Comparison of ENCODE assay signal across 14 cellular contexts in genomic region chr7:64997927-64998391, GRCh38. TPM values are rescaled to one million over a fixed set of nuclear protein-coding genes. Genes with fewer than 3 reads are reported as not detected.
DNase-seq lines count a peak whose midpoint lies in the region; ATAC-seq, FAIRE-seq and TF ChIP-seq lines count a peak whose summit lies in the region.
"Had no signal": no experiment of that assay in that cellular context is flagged by ENCODE, and none has a peak within 500 bp of the region (broad histone marks: within the 10 kb centered on the region; RNA-seq: fewer than 3 reads in every experiment).

No MANE protein-coding gene starts in this region.

- H3K4me3 ChIP-seq in adipocyte (ENCODE audit: low read length) (no peak overlapping the region), hepatocyte (no peak overlapping the region), thyroid gland (replicated peaks in 1 of 3) (no peak overlapping the region), mucosa of descending colon (no peak overlapping the region), kidney (ENCODE audit: low read length in 2 of 2) (no peak overlapping the region)
- H3K4me3 ChIP-seq: ascending aorta had no signal

- H3K9ac ChIP-seq in adipocyte (ENCODE audit: low read length) = peak overlapping the region; percentile 62
- H3K9ac ChIP-seq in kidney (ENCODE audit: low read length in 2 of 2) = no peak overlapping the region

- no peak for TF ChIP-seq CTCF in hepatocyte (IDR thresholded peaks at IDR 0.05; ENCODE audit: poor library complexity)
- no peak for TF ChIP-seq CTCF in thyroid gland (IDR thresholded peaks at IDR 0.05)
- no peak for TF ChIP-seq CTCF in mucosa of descending colon (IDR thresholded peaks at IDR 0.05)
- no peak for TF ChIP-seq CTCF in kidney (IDR thresholded peaks at IDR 0.05; ENCODE audit: borderline replicate concordance, extremely low read depth, insufficient read depth)

- H3K4me1 ChIP-seq in adipocyte (ENCODE audit: control insufficient read depth, insufficient read depth, low read length) (peaks cover 61% of the 10 kb centered on the region), hepatocyte (ENCODE audit: insufficient read depth) (no peaks in the 10 kb centered on the region), thyroid gland (peaks cover 6 to 14% of the 10 kb centered on the region in 2 donors), mucosa of descending colon (ENCODE audit: low read depth) (no peaks in the 10 kb centered on the region), kidney (ENCODE audit: control insufficient read depth in 1 of 2, insufficient read depth in 1 of 2, low read depth in 1 of 2, low read length in 2 of 2) (no peaks in the 10 kb centered on the region)

- H4K20me1 ChIP-seq in hepatocyte (ENCODE audit: insufficient read depth, poor library complexity, severe bottlenecking) = no peaks in the 10 kb centered on the region

- no peak overlapping the region for H3K4me2 ChIP-seq in hepatocyte

- no peak for TF ChIP-seq POLR2A in thyroid gland (IDR thresholded peaks at IDR 0.05)

- peaks cover 4% of the 10 kb centered on the region for H3K9me3 ChIP-seq in adipocyte (ENCODE audit: control insufficient read depth, low read length)
- H3K9me3 ChIP-seq in hepatocyte (ENCODE audit: low read depth) = peaks cover 43% of the 10 kb centered on the region
- no peaks in the 10 kb centered on the region for H3K9me3 ChIP-seq in thyroid gland
- peaks cover 63% of the 10 kb centered on the region for H3K9me3 ChIP-seq in mucosa of descending colon
- H3K9me3 ChIP-seq in kidney (ENCODE audit: control insufficient read depth in 1 of 2, low read length in 2 of 2) = no peaks in the 10 kb centered on the region

- peak; percentile 10 to 52 for DNase-seq in NCI-H526 (lab: John Stamatoyannopoulos, UW)
- no peak for DNase-seq in NCI-H526 treated with DMSO at 0.1 percent for 48 hours (lab: John Stamatoyannopoulos, UW)
- peak; percentile 45 for DNase-seq in adipocyte (ENCODE audit: low read depth)
- DNase-seq in hepatocyte (ENCODE audit: low spot score) = no peak
- peak; percentile 39 to 41 for DNase-seq in thyroid gland
- no peak for DNase-seq in mucosa of descending colon
- no peak for DNase-seq in kidney
- DNase-seq: 8988T; activated CD4-positive, alpha-beta T cell treated with anti-CD3 and anti-CD28 coated beads, Interleukin-2, amount 50 U/mL, for 4 hours; MM.1S; RPMI8226; stimulated activated CD4-positive, alpha-beta T cell treated with anti-CD3 and anti-CD28 coated beads, Interleukin-2, amount 100 ng/mL, for 24 hours had no signal

- FAIRE-seq in kidney (lab: Jason Lieb, UNC) = no peak

- ATAC-seq in HG03469 (IDR thresholded peaks at IDR 0.05; ENCODE audit: unreplicated experiment) = no peak
- ATAC-seq in mucosa of descending colon = no peak

- no peaks in the 10 kb centered on the region for H3K9me2 ChIP-seq in hepatocyte (replicated peaks; ENCODE audit: insufficient read depth)

- H3K27ac ChIP-seq in hepatocyte (peak overlapping the region; percentile 92), thyroid gland (no peak overlapping the region), kidney (ENCODE audit: low read depth in 2 of 2, low read length in 2 of 2) (no peak overlapping the region)

- intact Hi-C loops in thyroid gland (cut with DNase I) (no loop called here), mucosa of descending colon (cut with DNase I, micrococcal nuclease) (no loop called here), kidney (cut with DNase I) (no loop called here)

- H3K27me3 ChIP-seq in adipocyte (replicated peaks; ENCODE audit: control insufficient read depth, insufficient read depth, low read length) = no peaks in the 10 kb centered on the region
- H3K27me3 ChIP-seq in hepatocyte = no peaks in the 10 kb centered on the region
- H3K27me3 ChIP-seq in thyroid gland = no peaks in the 10 kb centered on the region
- H3K27me3 ChIP-seq: ascending aorta had no signal

- 82% methylated on average over 8 of the region's 8 CpGs for WGBS in hepatocyte (ENCODE audit: low lambda C conversion rate, missing lambda C conversion rate)
- 43 to 65% methylated on average over 8 of the region's 8 CpGs for WGBS in thyroid gland, 2 donors

- H2AFZ ChIP-seq in hepatocyte = no peak overlapping the region

- peaks cover 30% of the 10 kb centered on the region for H3K79me2 ChIP-seq in hepatocyte

- peaks cover 53% of the 10 kb centered on the region for H3K36me3 ChIP-seq in adipocyte (ENCODE audit: control insufficient read depth, insufficient read depth, low read length, severe bottlenecking)
- no peaks in the 10 kb centered on the region for H3K36me3 ChIP-seq in hepatocyte (replicated peaks; ENCODE audit: insufficient read depth, low read depth)
- no peaks in the 10 kb centered on the region for H3K36me3 ChIP-seq in thyroid gland
- H3K36me3 ChIP-seq in mucosa of descending colon (ENCODE audit: low read depth) = no peaks in the 10 kb centered on the region
- H3K36me3 ChIP-seq in kidney (ENCODE audit: control insufficient read depth in 1 of 2, insufficient read depth in 2 of 2, low read length in 2 of 2) = no peaks in the 10 kb centered on the region

RNA-seq across cellular contexts. Expression of gene ZNF117, which starts 7.1 kb away (rescaled TPM):
- total RNA-seq in hepatocyte (16.6 and 16.8 TPM in 2 replicates), thyroid gland (10 to 100 TPM; 10.5 to 20.3 (median 12.6) TPM), mucosa of descending colon (1 to 10 TPM; 3.8 to 7.0 (median 6.3) TPM), kidney (12.6 TPM)
- polyA plus RNA-seq in hepatocyte (4.1 and 4.5 TPM in 2 replicates), kidney (ENCODE audit: insufficient read depth, low read depth, low replicate concordance) (4.7 TPM)

RNA-seq across cellular contexts. Expression of gene ERV3-1, which starts 8.5 kb away (rescaled TPM):
- total RNA-seq in hepatocyte (21.8 and 24.7 TPM in 2 replicates), thyroid gland (10 to 100 TPM; 19.5 to 22.6 (median 20.1) TPM), mucosa of descending colon (10 to 100 TPM in 1 of 3 donors, 1 to 10 TPM in 2; 6.8 to 13.5 (median 9.0) TPM), kidney (15.2 TPM)
- polyA plus RNA-seq in hepatocyte (18.6 and 26.3 TPM in 2 replicates), kidney (ENCODE audit: insufficient read depth, low read depth, low replicate concordance) (6.5 TPM)

Comparison
In these comparisons a context has a peak if more than half of its experiments do, and no peak if none do; other contexts are left out.
1. DNase-seq: peak in NCI-H526 (2 of 2), adipocyte (single experiment) and thyroid gland (2 of 2); none in NCI-H526 treated with DMSO at 0.1 percent for 48 hours (single experiment), hepatocyte (single experiment), mucosa of descending colon (0 of 3) and kidney (single experiment).